In genomic region chr12:130154276-130154675, GRCh38 we compare ENCODE assay signal across 26 cellular contexts. TPM values are rescaled to one million over a fixed set of nuclear protein-coding genes. Genes with fewer than 3 reads are reported as not detected.
DNase-seq lines count a peak whose midpoint lies in the region; ATAC-seq, FAIRE-seq and TF ChIP-seq lines count a peak whose summit lies in the region.
"Had no signal": no experiment of that assay in that cellular context is flagged by ENCODE, and none has a peak within 500 bp of the region (broad histone marks: within the 10 kb centered on the region; RNA-seq: fewer than 3 reads in every experiment).

No MANE protein-coding gene starts in this region.

- no peak for TF ChIP-seq POLR2A in Peyer's patch (IDR thresholded peaks at IDR 0.05)

- intact Hi-C loops in kidney (cut with DNase I) (no loop called here), CD14-positive monocyte (cut with micrococcal nuclease) (no loop called here)

- H3F3A ChIP-seq in neural progenitor cell (ENCODE audit: low read depth) = peaks cover 14% of the 10 kb centered on the region

- H3K9me3 Mint-ChIP-seq in neural progenitor cell = no peaks in the 10 kb centered on the region
- H3K9me3 Mint-ChIP-seq in stimulated activated memory B cell treated with anti-CD40 and anti-IgM and Interleukin-4, amounts not matched to agents 10 μg/mL and 1 μg/mL and 100 μg/mL, for 72 hours = peaks cover 8% of the 10 kb centered on the region
- peaks cover 0 to 5% (median 0%) of the 10 kb centered on the region in 7 donors for H3K9me3 Mint-ChIP-seq in CD14-positive monocyte
- H3K9me3 Mint-ChIP-seq: CD4-positive, alpha-beta T cell; H9 had no signal

- peak; percentile 35 for DNase-seq in NCI-H524 treated with DMSO at 0.1 percent for 48 hours (lab: John Stamatoyannopoulos, UW)
- peak; percentile 46 for DNase-seq in kidney
- no peak for DNase-seq in neural progenitor cell (ENCODE audit: low spot score)
- DNase-seq in NCI-H1417 (lab: John Stamatoyannopoulos, UW) = no peak
- no peak for DNase-seq in Peyer's patch
- DNase-seq in CD14-positive monocyte (ENCODE audit: low spot score) = no peak
- DNase-seq: 8988T; ACHN; AML-193; BE2C; CD4-positive, alpha-beta T cell; CD8-positive, alpha-beta memory T cell; DMS 273 treated with DMSO at 0.1 percent for 48 hours; DMS79; EL; GDM1; GM23248; H9 had no signal

- TF ChIP-seq CTCF in kidney (IDR thresholded peaks at IDR 0.05; ENCODE audit: borderline replicate concordance, extremely low read depth, insufficient read depth) = no peak
- TF ChIP-seq CTCF in neural progenitor cell (IDR thresholded peaks at IDR 0.05) = no peak
- no peak for TF ChIP-seq CTCF in Peyer's patch (IDR thresholded peaks at IDR 0.05)
- no peak for TF ChIP-seq CTCF in CD14-positive monocyte (IDR thresholded peaks at IDR 0.05)

- peaks cover 94% of the 10 kb centered on the region for H3K27me3 ChIP-seq in BLaER1
- peaks cover 98% of the 10 kb centered on the region for H3K27me3 ChIP-seq in neural progenitor cell
- H3K27me3 ChIP-seq in Peyer's patch = no peaks in the 10 kb centered on the region

- FAIRE-seq in kidney (lab: Jason Lieb, UNC) = no peak
- FAIRE-seq: A549, D721Med, GM12878, GM18507 had no signal

- H3K27ac Mint-ChIP-seq in neural progenitor cell (peak overlapping the region; percentile 57), CD14-positive monocyte (no peak overlapping the region)
- H3K27ac Mint-ChIP-seq in stimulated activated memory B cell treated with anti-CD40 and anti-IgM and Interleukin-4, amounts not matched to agents 10 μg/mL and 1 μg/mL and 100 μg/mL, for 72 hours = no peak overlapping the region
- H3K27ac Mint-ChIP-seq: CD4-positive, alpha-beta T cell; CD8-positive, alpha-beta memory T cell; H9 had no signal

- H2AFZ ChIP-seq in neural progenitor cell (replicated peaks) = no peak overlapping the region
- H2AFZ ChIP-seq: GM23248 had no signal

- H3K4me3 Mint-ChIP-seq in neural progenitor cell = no peak overlapping the region
- H3K4me3 Mint-ChIP-seq in stimulated activated memory B cell treated with anti-CD40 and anti-IgM and Interleukin-4, amounts not matched to agents 10 μg/mL and 1 μg/mL and 100 μg/mL, for 72 hours = no peak overlapping the region
- H3K4me3 Mint-ChIP-seq in CD14-positive monocyte = no peak overlapping the region
- H3K4me3 Mint-ChIP-seq: CD4-positive, alpha-beta T cell; CD8-positive, alpha-beta memory T cell; H9 had no signal

- H3K36me3 ChIP-seq in BLaER1 = no peaks in the 10 kb centered on the region
- no peaks in the 10 kb centered on the region for H3K36me3 ChIP-seq in kidney (ENCODE audit: control insufficient read depth in 1 of 2, insufficient read depth in 2 of 2, low read length in 2 of 2)
- H3K36me3 ChIP-seq in neural progenitor cell = no peaks in the 10 kb centered on the region
- no peaks in the 10 kb centered on the region for H3K36me3 ChIP-seq in Peyer's patch
- H3K36me3 ChIP-seq: BE2C had no signal

- no peaks in the 10 kb centered on the region for H3K79me2 ChIP-seq in neural progenitor cell (ENCODE audit: low read depth)

- no peak for ATAC-seq in stimulated activated memory B cell treated with anti-CD40 and anti-IgM and Interleukin-4, amounts not matched to agents 10 μg/mL and 1 μg/mL and 100 μg/mL, for 72 hours
- ATAC-seq: A549, GM12878, HCT116 had no signal

- H3K4me2 ChIP-seq in BLaER1 (peak overlapping the region; percentile 36; the same call in 1 of the 2 replicates), neural progenitor cell (no peak overlapping the region)
- H3K4me2 ChIP-seq: A549 had no signal

- H3K9me3 ChIP-seq in BLaER1 (no peaks in the 10 kb centered on the region), kidney (ENCODE audit: control insufficient read depth in 1 of 2, low read length in 2 of 2) (no peaks in the 10 kb centered on the region), neural progenitor cell (ENCODE audit: low read depth) (no peaks in the 10 kb centered on the region), Peyer's patch (no peaks in the 10 kb centered on the region)
- H3K9me3 ChIP-seq: A549, BE2C had no signal

- no peak overlapping the region for H3K27ac ChIP-seq in BLaER1
- no peak overlapping the region for H3K27ac ChIP-seq in kidney (ENCODE audit: low read depth in 2 of 2, low read length in 2 of 2)
- H3K27ac ChIP-seq in neural progenitor cell = no peak overlapping the region
- H3K27ac ChIP-seq in Peyer's patch = no peak overlapping the region
- H3K27ac ChIP-seq: A549, C4-2B, GM23248 had no signal

- H3K4me3 ChIP-seq in BLaER1 (no peak overlapping the region), kidney (ENCODE audit: low read length in 2 of 2) (no peak overlapping the region), neural progenitor cell (no peak overlapping the region), Peyer's patch (no peak overlapping the region)
- H3K4me3 ChIP-seq: A549, GM12878, GM23248 had no signal

- H3K9ac ChIP-seq in BLaER1 (no peak overlapping the region), kidney (ENCODE audit: low read length in 2 of 2) (no peak overlapping the region), neural progenitor cell (no peak overlapping the region)
- H3K9ac ChIP-seq: GM23248 had no signal

- H4K20me1 ChIP-seq in BLaER1 (peaks cover 78% of the 10 kb centered on the region), neural progenitor cell (ENCODE audit: low read depth) (peaks cover 44% of the 10 kb centered on the region)

- H3K27me3 Mint-ChIP-seq in neural progenitor cell (ENCODE audit: insufficient read depth, low read depth) (peaks cover 31% of the 10 kb centered on the region), CD14-positive monocyte (ENCODE audit: low read depth in 3 of 3) (peaks cover 6 to 12% (median 9%) of the 10 kb centered on the region in 3 donors)
- H3K27me3 Mint-ChIP-seq in stimulated activated memory B cell treated with anti-CD40 and anti-IgM and Interleukin-4, amounts not matched to agents 10 μg/mL and 1 μg/mL and 100 μg/mL, for 72 hours = peaks cover 22% of the 10 kb centered on the region

- H3K4me1 ChIP-seq in BLaER1 (peaks cover 19% of the 10 kb centered on the region), kidney (ENCODE audit: control insufficient read depth in 1 of 2, insufficient read depth in 1 of 2, low read depth in 1 of 2, low read length in 2 of 2) (no peaks in the 10 kb centered on the region), neural progenitor cell (no peaks in the 10 kb centered on the region), Peyer's patch (no peaks in the 10 kb centered on the region)
- H3K4me1 ChIP-seq: A549, BE2C had no signal

- H3K4me1 Mint-ChIP-seq in neural progenitor cell (peaks cover 34% of the 10 kb centered on the region), CD14-positive monocyte (no peaks in the 10 kb centered on the region)
- H3K4me1 Mint-ChIP-seq in stimulated activated memory B cell treated with anti-CD40 and anti-IgM and Interleukin-4, amounts not matched to agents 10 μg/mL and 1 μg/mL and 100 μg/mL, for 72 hours = no peaks in the 10 kb centered on the region
- H3K4me1 Mint-ChIP-seq: CD8-positive, alpha-beta memory T cell had no signal

- peaks cover 22% of the 10 kb centered on the region for H3K36me3 Mint-ChIP-seq in neural progenitor cell
- H3K36me3 Mint-ChIP-seq in stimulated activated memory B cell treated with anti-CD40 and anti-IgM and Interleukin-4, amounts not matched to agents 10 μg/mL and 1 μg/mL and 100 μg/mL, for 72 hours = no peaks in the 10 kb centered on the region
- H3K36me3 Mint-ChIP-seq in CD14-positive monocyte = no peaks in the 10 kb centered on the region
- H3K36me3 Mint-ChIP-seq: CD8-positive, alpha-beta memory T cell had no signal

RNA-seq across cellular contexts. Expression of gene FZD10, which starts 8.0 kb away (rescaled TPM):
- total RNA-seq in kidney (0.57 TPM), neural progenitor cell (ENCODE audit: low replicate concordance) (0.11 and 0.81 TPM in 2 replicates), Peyer's patch (1 to 10 TPM in 1 of 4 donors, under 1 TPM in 1, not detected in 2; 0.76 to 1.2 TPM)
- polyA plus RNA-seq in kidney (ENCODE audit: insufficient read depth, low read depth, low replicate concordance) (0.11 TPM), CD14-positive monocyte (not detected)
- total RNA-seq: CD4-positive, alpha-beta T cell; CD8-positive, alpha-beta memory T cell; GM12878; GM23248 had no signal
- polyA plus RNA-seq: A549; CD8-positive, alpha-beta memory T cell; GM12878; GM23248 had no signal

Comparison
In these comparisons a context has a peak if more than half of its experiments do, and no peak if none do; other contexts are left out.
1. DNase-seq: peak in NCI-H524 treated with DMSO at 0.1 percent for 48 hours (single experiment) and kidney (single experiment); none in neural progenitor cell (single experiment), NCI-H1417 (0 of 3), Peyer's patch (0 of 3) and CD14-positive monocyte (single experiment).